ENCODE assay signal across 11 cellular contexts in the genomic region with DNA sequence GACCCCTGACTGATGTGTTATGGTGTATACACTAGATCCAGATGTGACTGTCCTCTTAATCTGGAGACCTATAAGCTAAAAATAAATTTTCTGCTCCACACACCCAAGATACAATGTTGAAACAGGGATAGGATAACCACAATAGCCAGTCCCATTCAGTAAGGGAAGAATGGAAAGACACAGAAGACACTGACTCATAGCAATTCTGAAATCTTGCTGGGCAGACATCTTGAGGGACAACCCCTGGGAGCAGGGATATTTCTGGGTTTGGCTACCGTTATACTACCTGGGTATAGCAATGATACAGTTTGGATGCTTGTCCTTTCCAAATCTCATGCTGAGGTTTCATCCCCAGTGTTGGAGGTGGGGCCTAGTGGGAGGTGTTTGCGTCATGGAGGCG.
"Had no signal": no experiment of that assay in that cellular context is flagged by ENCODE, and none has a peak within 500 bp of the region (broad histone marks: within the 10 kb centered on the region; RNA-seq: fewer than 3 reads in every experiment).

No MANE protein-coding gene starts in this region.

- H3K4me3 ChIP-seq: GM23248, GM23338, HAP-1 had no signal

- H3K9ac ChIP-seq: GM23248 had no signal

- FAIRE-seq: H1, H54 had no signal

- H3K27ac ChIP-seq: GM23248 had no signal

- H3K4me2 ChIP-seq: GM23338 had no signal

- H3K4me1 ChIP-seq: HAP-1 had no signal

- H2AFZ ChIP-seq: GM23248, GM23338 had no signal

- H3K9me3 ChIP-seq: HAP-1 had no signal

- H3K36me3 ChIP-seq: HAP-1 had no signal

- DNase-seq: GM23248, GOT3, H7, H9, HCEC 1CT, HFFc6 had no signal

- ATAC-seq: GM23338, HCT116 had no signal
